In genomic region chr10:127951861-127952574, GRCh38 we compare ENCODE assay signal across 32 cellular contexts. TPM values are rescaled to one million over a fixed set of nuclear protein-coding genes. Genes with fewer than 3 reads are reported as not detected.
"Had no signal": no experiment of that assay in that cellular context is flagged by ENCODE, and none has a peak within 500 bp of the region (broad histone marks: within the 10 kb centered on the region; RNA-seq: fewer than 3 reads in every experiment).

No MANE protein-coding gene starts in this region.

- FAIRE-seq: astrocyte, bronchial epithelial cell had no signal

- H3K27me3 ChIP-seq: brain microvascular endothelial cell, esophagus muscularis mucosa, gastrocnemius medialis, heart left ventricle had no signal

- H3K36me3 ChIP-seq: brain microvascular endothelial cell, esophagus muscularis mucosa, gastrocnemius medialis, heart left ventricle, WERI-Rb-1 had no signal

- H3K27ac ChIP-seq: brain microvascular endothelial cell, esophagus muscularis mucosa, foreskin keratinocyte, gastrocnemius medialis, heart left ventricle, WERI-Rb-1 had no signal

- H3K9me3 ChIP-seq: gastrocnemius medialis had no signal

- DNase-seq: activated B cell treated with CpG ODN at 0.5 μM for 24 hours; activated CD4-positive, alpha-beta T cell treated with anti-CD3 and anti-CD28 coated beads for 48 hours; activated CD4-positive, alpha-beta T cell treated with anti-CD3 and anti-CD28 coated beads, Interleukin-2, amount 50 U/mL, for 1 hour; activated CD4-positive, alpha-beta T cell treated with anti-CD3 and anti-CD28 coated beads, Interleukin-2, amount 50 U/mL, for 48 hours; activated CD8-positive, alpha-beta memory T cell treated with anti-CD3 and anti-CD28 coated beads for 24 hours; activated CD8-positive, alpha-beta T cell treated with anti-CD3 and anti-CD28 coated beads for 36 hours; activated effector memory CD4-positive, alpha-beta T cell treated with Interleukin-2 at 50 U/mL for 16 hours; activated gamma-delta T cell treated with Interleukin-2 at 50 U/mL for 16 hours; activated naive CD4-positive, alpha-beta T cell treated with anti-CD3 and anti-CD28 coated beads, Interleukin-2, amount 50 U/mL, for 16 hours; activated naive CD4-positive, alpha-beta T cell treated with Interleukin-2 at 50 U/mL for 16 hours; activated T-cell treated with anti-CD3 and anti-CD28 coated beads, Interleukin-2, amount 50 U/mL, for 4 hours; amniotic stem cell; anterior cingulate cortex; brain microvascular endothelial cell; cortex of kidney; dermis blood vessel endothelial cell; effector CD4-positive, alpha-beta T cell; effector memory CD8-positive, alpha-beta T cell; erythroblast; foreskin keratinocyte; gastrocnemius medialis; glutamatergic neuron; heart left ventricle; T1000; WERI-Rb-1 had no signal

- ATAC-seq: activated CD4-positive, CD25-positive, alpha-beta regulatory T cell treated with anti-CD3 and anti-CD28 coated beads, Interleukin-2, amount 50 U/mL, for 24 hours; activated CD8-positive, alpha-beta T cell treated with anti-CD3 and anti-CD28 coated beads for 36 hours; activated T-cell treated with anti-CD3 and anti-CD28 coated beads, Interleukin-2, amount 50 U/mL, for 4 hours; activated T-helper 17 cell treated with anti-CD3 and anti-CD28 coated beads, Interleukin-2, amount 50 U/mL, for 72 hours; effector memory CD8-positive, alpha-beta T cell; foreskin keratinocyte; gastrocnemius medialis; heart left ventricle had no signal

- H3K4me3 ChIP-seq: esophagus muscularis mucosa, gastrocnemius medialis, heart left ventricle had no signal

- H3K4me1 ChIP-seq: esophagus muscularis mucosa, foreskin keratinocyte, gastrocnemius medialis had no signal

RNA-seq across cellular contexts. Expression of gene CLRN3, which starts 59.3 kb away (rescaled TPM):
- total RNA-seq: activated B cell treated with CpG ODN at 0.5 μM for 24 hours; activated CD8-positive, alpha-beta T cell treated with anti-CD3 and anti-CD28 coated beads for 36 hours; activated T-cell treated with anti-CD3 and anti-CD28 coated beads, Interleukin-2, amount 50 U/mL, for 4 hours; activated T-helper 17 cell treated with anti-CD3 and anti-CD28 coated beads, Interleukin-2, amount 50 U/mL, for 72 hours; astrocyte; bronchial epithelial cell; cardiac septum; dermis blood vessel endothelial cell; esophagus muscularis mucosa; foreskin keratinocyte; T-helper 2 cell treated with Interferon-gamma antibody and Interleukin-4, amounts not matched to agents 100 ng/mL and 5 ng/mL, for 36 hours had no signal
- polyA plus RNA-seq: foreskin keratinocyte, heart left ventricle had no signal
